In genomic region chr1:44783697-44784093, GRCh38 we compare ENCODE assay signal across 8 cellular contexts.
DNase-seq lines count a peak whose midpoint lies in the region; ATAC-seq and TF ChIP-seq lines count a peak whose summit lies in the region.

No MANE protein-coding gene starts in this region.

- H3K4me2 ChIP-seq in OCI-LY3 (ENCODE audit: low read length): peak overlapping the region; percentile 88

- H3K4me3 ChIP-seq in GM08714 (ENCODE audit: low read length) (peak overlapping the region; percentile 21; the same call in 1 of the 2 replicates), OCI-LY3 (ENCODE audit: low read length) (peak overlapping the region; percentile 84), fibroblast of pulmonary artery (replicated peaks; ENCODE audit: low read depth, low read length) (peak overlapping the region; percentile 29), retinal pigment epithelial cell (ENCODE audit: low read length) (peak overlapping the region; percentile 33)

- H3K4me1 ChIP-seq in OCI-LY3 (ENCODE audit: low read length): peaks cover 27% of the 10 kb centered on the region

- TF ChIP-seq CTCF in OCI-LY3 (IDR thresholded peaks at IDR 0.05; ENCODE audit: low read depth, low read length) (no peak), fibroblast of pulmonary artery (IDR thresholded peaks at IDR 0.05; ENCODE audit: low read length, missing control alignments) (no peak), retinal pigment epithelial cell (conservative IDR thresholded peaks at IDR 0.05; ENCODE audit: low read depth, low read length) (no peak)

- H3K79me2 ChIP-seq in OCI-LY3 (ENCODE audit: low read length): peaks cover 2% of the 10 kb centered on the region

- peaks cover 16% of the 10 kb centered on the region for H3K36me3 ChIP-seq in OCI-LY3 (replicated peaks; ENCODE audit: low read depth, low read length)

- peaks cover 3% of the 10 kb centered on the region for H4K20me1 ChIP-seq in OCI-LY3 (ENCODE audit: insufficient read depth, low read length)

- H3K27ac ChIP-seq in OCI-LY3 (ENCODE audit: low read length): peak overlapping the region; percentile 64

- H2AFZ ChIP-seq in OCI-LY3 (ENCODE audit: low read depth, low read length): peak overlapping the region; percentile 46; the same call in 1 of the 2 replicates

- H3K9ac ChIP-seq in OCI-LY3 (ENCODE audit: low read length): peak overlapping the region; percentile 73

- ATAC-seq in HG03045 (IDR thresholded peaks at IDR 0.05; ENCODE audit: unreplicated experiment): no peak

- DNase-seq in fibroblast of pulmonary artery (ENCODE audit: low read depth): no peak
- DNase-seq in retinal pigment epithelial cell (ENCODE audit: low read depth): no peak
- DNase-seq in AG08396 (ENCODE audit: low spot score): no peak
- DNase-seq in GOT3 (lab: John Stamatoyannopoulos, UW): no peak
- DNase-seq in retina: no peak

- H3K9me3 ChIP-seq in OCI-LY3 (ENCODE audit: insufficient read depth, low read length): no peaks in the 10 kb centered on the region

- H3K27me3 ChIP-seq in OCI-LY3 (ENCODE audit: low read depth, low read length): no peaks in the 10 kb centered on the region

Comparison
In these comparisons a context has a peak if more than half of its experiments do, and no peak if none do; other contexts are left out.
1. H3K4me3 ChIP-seq: peak in every context shown above with its lines; median percentile 84 in OCI-LY3; 33 in retinal pigment epithelial cell; 29 in fibroblast of pulmonary artery; 21 in GM08714.